18 cellular contexts compared by ENCODE assay signal in the genomic region with DNA sequence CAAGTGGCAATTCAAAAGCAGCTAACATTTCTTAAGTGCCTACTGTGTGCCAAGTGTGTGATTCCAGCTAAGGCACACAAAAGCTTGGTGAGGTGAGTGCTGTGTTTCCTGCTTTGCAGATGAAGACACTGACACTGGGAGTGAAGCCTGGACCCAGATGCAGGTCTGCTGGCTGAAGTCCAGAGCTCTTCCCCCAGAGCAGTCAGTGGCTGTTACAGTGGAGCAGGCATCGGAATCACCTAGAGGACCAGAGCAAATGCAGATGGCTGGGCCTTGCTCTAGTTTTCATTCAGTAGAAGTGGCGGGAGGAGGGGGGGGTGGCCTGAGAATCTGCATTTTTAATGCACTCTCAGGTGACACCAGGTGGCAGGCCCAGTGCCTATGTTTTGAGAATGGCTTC.
"Had no signal": no experiment of that assay in that cellular context is flagged by ENCODE, and none has a peak within 500 bp of the region (broad histone marks: within the 10 kb centered on the region; RNA-seq: fewer than 3 reads in every experiment).

No MANE protein-coding gene starts in this region.

- H3K27me3 ChIP-seq: body of pancreas, upper lobe of left lung had no signal

- H3K9me3 ChIP-seq: body of pancreas, spleen, thoracic aorta, upper lobe of left lung had no signal

- H3K4me3 ChIP-seq: body of pancreas, dorsolateral prefrontal cortex, lung, spleen, thoracic aorta, upper lobe of left lung had no signal

- ATAC-seq: activated T-helper 17 cell treated with anti-CD3 and anti-CD28 coated beads, Interleukin-2, amount 50 U/mL, for 72 hours; body of pancreas; stimulated activated naive B cell treated with anti-CD40 and anti-IgM and Interleukin-4, amounts not matched to agents 10 μg/mL and 1 μg/mL and 100 μg/mL, for 72 hours had no signal

- DNase-seq: activated CD4-positive, alpha-beta T cell treated with anti-CD3 and anti-CD28 coated beads for 1 hour; activated naive CD4-positive, alpha-beta T cell treated with Interleukin-2 at 50 U/mL for 16 hours; activated naive CD8-positive, alpha-beta T cell treated with anti-CD3 and anti-CD28 coated beads, Interleukin-2, amount 10 ng/mL, durations not matched to agents 7 days and 5 days; activated T-cell treated with anti-CD3 and anti-CD28 coated beads, Interleukin-2, amount 50 U/mL, for 1 hour; body of pancreas; caudate nucleus; dorsolateral prefrontal cortex; hippocampal formation; islet precursor cell; nephron progenitor cell; nucleus accumbens; spleen; stimulated activated naive B cell treated with anti-CD40 and anti-IgM and Interleukin-4, amounts not matched to agents 10 μg/mL and 1 μg/mL and 100 μg/mL, for 72 hours had no signal

- H3K36me3 ChIP-seq: spleen, thoracic aorta, upper lobe of left lung had no signal

- H3K4me1 ChIP-seq: body of pancreas, spleen, upper lobe of left lung had no signal

- H3K27ac ChIP-seq: body of pancreas, dorsolateral prefrontal cortex, spleen, thoracic aorta, upper lobe of left lung, VCaP had no signal
